ENCODE assay signal across 20 cellular contexts in genomic region chr20:1825492-1825891, GRCh38.
A peak's percentile ranks its signal among the peaks of the same experiment; 100 is the strongest.
DNase-seq lines count a peak whose midpoint lies in the region; ATAC-seq and TF ChIP-seq lines count a peak whose summit lies in the region.
"Had no signal": no experiment of that assay in that cellular context is flagged by ENCODE, and none has a peak within 500 bp of the region (broad histone marks: within the 10 kb centered on the region; RNA-seq: fewer than 3 reads in every experiment).

No MANE protein-coding gene starts in this region.

- H3K4me1 ChIP-seq in SK-N-SH (ENCODE audit: control insufficient read depth in 1 of 2, insufficient read depth in 2 of 2, low read depth in 1 of 2, low read length in 1 of 2) (peaks cover 6 to 12% of the 10 kb centered on the region in 2 experiments; a peak in 3 of 4 replicates), osteoblast (ENCODE audit: insufficient read depth, low read length) (peaks cover 33% of the 10 kb centered on the region)
- H3K4me1 ChIP-seq: thyroid gland had no signal

- 35% methylated on average over 4 of the region's 4 CpGs for WGBS in SK-N-SH (ENCODE audit: low lambda C conversion rate)

- CTCF ChIA-PET in SK-N-SH (lab: Yijun Ruan, JAX), result no interaction called here

- no peak overlapping the region for H3K4me3 ChIP-seq in SK-N-SH (ENCODE audit: low read depth in 2 of 2, low read length in 1 of 2)
- H3K4me3 ChIP-seq in osteoblast (ENCODE audit: insufficient read depth, low read length), result no peak overlapping the region
- H3K4me3 ChIP-seq: GM23338, thyroid gland had no signal

- H3K9me2 ChIP-seq in SK-N-SH, result no peaks in the 10 kb centered on the region

- POLR2A ChIA-PET in SK-N-SH (lab: Yijun Ruan, JAX), result no interaction called here

- H3K27me3 Mint-ChIP-seq in endothelial cell (ENCODE audit: unreplicated experiment), result peaks cover 13% of the 10 kb centered on the region
- H3K27me3 Mint-ChIP-seq: stimulated activated memory B cell treated with anti-CD40 and anti-IgM and Interleukin-4, amounts not matched to agents 10 μg/mL and 1 μg/mL and 100 μg/mL, for 72 hours had no signal

- no peak for TF ChIP-seq RAD21 in SK-N-SH (IDR thresholded peaks at IDR 0.05; ENCODE audit: low read length)

- H3K9ac ChIP-seq in SK-N-SH, result no peak overlapping the region

- H3K79me2 ChIP-seq in SK-N-SH (ENCODE audit: insufficient read depth), result no peaks in the 10 kb centered on the region
- H3K79me2 ChIP-seq in osteoblast (ENCODE audit: insufficient read depth, low read length), result no peaks in the 10 kb centered on the region

- peaks cover 55% of the 10 kb centered on the region for H3K4me1 Mint-ChIP-seq in endothelial cell (ENCODE audit: unreplicated experiment)
- H3K4me1 Mint-ChIP-seq: central memory CD8-positive, alpha-beta T cell; GM23338 had no signal

- TF ChIP-seq CTCF in SK-N-SH (IDR thresholded peaks at IDR 0.05), result no peak
- no peak for TF ChIP-seq CTCF in endothelial cell (IDR thresholded peaks at IDR 0.05; ENCODE audit: unreplicated experiment)
- no peak for TF ChIP-seq CTCF in osteoblast (IDR thresholded peaks at IDR 0.05; ENCODE audit: extremely low read depth, low read depth, low read length)

- peak overlapping the region; percentile 61 for H3K27ac Mint-ChIP-seq in endothelial cell (ENCODE audit: unreplicated experiment)
- H3K27ac Mint-ChIP-seq: GM23338; stimulated activated memory B cell treated with anti-CD40 and anti-IgM and Interleukin-4, amounts not matched to agents 10 μg/mL and 1 μg/mL and 100 μg/mL, for 72 hours had no signal

- no peak overlapping the region for H2AFZ ChIP-seq in SK-N-SH (ENCODE audit: low read depth)
- H2AFZ ChIP-seq in osteoblast (ENCODE audit: low read length), result peak overlapping the region; percentile 13
- H2AFZ ChIP-seq: GM23338 had no signal

- DNase-seq in EH (ENCODE audit: low read depth), result peak; percentile 66
- no peak for DNase-seq in SK-N-SH
- DNase-seq in endothelial cell (ENCODE audit: low spot score), result no peak
- DNase-seq in osteoblast (ENCODE audit: insufficient read length, low spot score, missing footprints), result no peak
- no peak for DNase-seq in midbrain (lab: John Stamatoyannopoulos, UW)
- no peak for DNase-seq in HK-2 (ENCODE audit: unreplicated experiment)
- DNase-seq: activated CD4-positive, alpha-beta T cell treated with anti-CD3 and anti-CD28 coated beads for 48 hours; activated CD8-positive, alpha-beta memory T cell treated with anti-CD3 and anti-CD28 coated beads, Interleukin-2, amount 50 U/mL, for 4 hours; DND-41; left colon; NCI-H1092 treated with DMSO at 0.1 percent for 48 hours; NCI-H2081; NCI-H510A; RPMI8226; thyroid gland had no signal

- H4K20me1 ChIP-seq in SK-N-SH (ENCODE audit: insufficient read depth) (no peaks in the 10 kb centered on the region), osteoblast (ENCODE audit: insufficient read depth, low read length) (no peaks in the 10 kb centered on the region)

- peaks cover 8% of the 10 kb centered on the region for H3F3A ChIP-seq in SK-N-SH (replicated peaks; ENCODE audit: insufficient read depth)

- H3K4me3 Mint-ChIP-seq in endothelial cell (ENCODE audit: unreplicated experiment), result no peak overlapping the region
- H3K4me3 Mint-ChIP-seq: central memory CD8-positive, alpha-beta T cell; GM23338; stimulated activated memory B cell treated with anti-CD40 and anti-IgM and Interleukin-4, amounts not matched to agents 10 μg/mL and 1 μg/mL and 100 μg/mL, for 72 hours had no signal

- peak overlapping the region in 1 of 2 experiments; percentile 51; a peak in 1 of 4 replicates for H3K27ac ChIP-seq in SK-N-SH (ENCODE audit: low read depth in 2 of 2, low read length in 1 of 2)
- H3K27ac ChIP-seq in osteoblast (ENCODE audit: low read depth, low read length), result peak overlapping the region; percentile 72
- H3K27ac ChIP-seq: thyroid gland had no signal

- no peaks in the 10 kb centered on the region for H3K36me3 ChIP-seq in SK-N-SH (replicated peaks in 1 of 2; ENCODE audit: control insufficient read depth in 1 of 2, insufficient read depth in 2 of 2, low read length in 1 of 2)
- H3K36me3 ChIP-seq in osteoblast (ENCODE audit: insufficient read depth, low read length), result no peaks in the 10 kb centered on the region
- H3K36me3 ChIP-seq: thyroid gland had no signal

- H3K4me2 ChIP-seq in SK-N-SH (no peak overlapping the region), osteoblast (ENCODE audit: insufficient read depth, low read length) (no peak overlapping the region)
- H3K4me2 ChIP-seq: GM23338 had no signal

- peak in 1 of 2 experiments; percentile 30; a peak in 1 of 4 replicates for TF ChIP-seq EP300 in SK-N-SH (IDR thresholded peaks at IDR 0.05; ENCODE audit: borderline replicate concordance in 1 of 2, low read depth in 1 of 2, low read length in 1 of 2)

- H3K9me3 ChIP-seq in SK-N-SH (peaks cover 7% of the 10 kb centered on the region), osteoblast (ENCODE audit: low read depth, low read length) (peaks cover 5% of the 10 kb centered on the region)
- H3K9me3 ChIP-seq: thyroid gland had no signal

- H3K27me3 ChIP-seq in SK-N-SH (ENCODE audit: insufficient read depth) (no peaks in the 10 kb centered on the region), osteoblast (ENCODE audit: insufficient read depth, low read length) (no peaks in the 10 kb centered on the region)
- H3K27me3 ChIP-seq: thyroid gland had no signal

- ATAC-seq in GM18858 (IDR thresholded peaks at IDR 0.05; ENCODE audit: unreplicated experiment) (no peak), GM18519 (IDR thresholded peaks at IDR 0.05; ENCODE audit: low FRiP score, unreplicated experiment) (no peak)
- ATAC-seq: GM23338; left colon; stimulated activated memory B cell treated with anti-CD40 and anti-IgM and Interleukin-4, amounts not matched to agents 10 μg/mL and 1 μg/mL and 100 μg/mL, for 72 hours had no signal

- peaks cover 5% of the 10 kb centered on the region for H3K36me3 Mint-ChIP-seq in endothelial cell (ENCODE audit: low read depth, unreplicated experiment)

- no peaks in the 10 kb centered on the region for H3K9me3 Mint-ChIP-seq in endothelial cell (ENCODE audit: unreplicated experiment)
- H3K9me3 Mint-ChIP-seq: GM23338 had no signal

TF ChIP-seq in SK-N-SH, 30 proteins besides CTCF, POLR2A, EP300 and RAD21:
- TF ChIP-seq PBX3 (IDR thresholded peaks at IDR 0.05) (0 out of 2 replicates have a peak, but pooled peaks have one; percentile 48), TCF12 (IDR thresholded peaks at IDR 0.05) (0 out of 2 replicates have a peak, but pooled peaks have one; percentile 24), SIN3A (IDR thresholded peaks at IDR 0.05; ENCODE audit: borderline replicate concordance, low read depth, low read length) (no peak)
